16 cellular contexts compared by ENCODE assay signal in the genomic region with DNA sequence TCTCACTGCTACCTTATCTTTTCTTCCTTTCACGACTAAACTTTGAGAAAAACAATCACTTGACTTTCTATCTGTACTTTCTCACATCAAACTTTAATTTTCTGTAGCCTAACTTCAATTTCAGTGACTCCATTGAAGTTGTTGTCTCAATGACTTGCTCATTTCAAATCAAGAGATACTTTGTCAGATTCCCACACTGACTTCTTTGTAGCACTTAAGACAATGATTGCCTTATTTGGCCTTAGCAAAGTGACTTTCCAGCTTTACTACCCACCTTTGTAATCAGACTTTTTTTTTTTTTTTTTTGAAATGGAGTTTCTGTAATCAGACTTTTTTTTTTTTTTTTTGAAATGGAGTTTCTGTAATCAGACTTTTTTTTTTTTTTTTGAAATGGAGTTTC.
"Had no signal": no experiment of that assay in that cellular context is flagged by ENCODE, and none has a peak within 500 bp of the region (broad histone marks: within the 10 kb centered on the region; RNA-seq: fewer than 3 reads in every experiment).

No MANE protein-coding gene starts in this region.

- H3K27ac Mint-ChIP-seq: activated naive CD4-positive, alpha-beta T cell treated with anti-CD3 and anti-CD28 coated beads for 36 hours; activated naive CD8-positive, alpha-beta T cell treated with anti-CD3 and anti-CD28 coated beads, Interleukin-2, amount 50 U/mL, for 24 hours; activated T-helper 17 cell treated with anti-CD3 and anti-CD28 coated beads, Interleukin-2, amount 50 U/mL, for 72 hours; neural progenitor cell had no signal

- H3K27me3 ChIP-seq: ascending aorta, breast epithelium, neural progenitor cell, ovary had no signal

- H3K4me3 Mint-ChIP-seq: activated naive CD4-positive, alpha-beta T cell treated with anti-CD3 and anti-CD28 coated beads for 36 hours; activated naive CD8-positive, alpha-beta T cell treated with anti-CD3 and anti-CD28 coated beads, Interleukin-2, amount 50 U/mL, for 24 hours; activated T-helper 17 cell treated with anti-CD3 and anti-CD28 coated beads, Interleukin-2, amount 50 U/mL, for 72 hours; neural progenitor cell had no signal

- H3K9me3 ChIP-seq: ascending aorta, breast epithelium, ovary had no signal

- H3K4me1 ChIP-seq: neural progenitor cell had no signal

- H3K9me3 Mint-ChIP-seq: activated naive CD4-positive, alpha-beta T cell treated with anti-CD3 and anti-CD28 coated beads for 36 hours; activated naive CD8-positive, alpha-beta T cell treated with anti-CD3 and anti-CD28 coated beads, Interleukin-2, amount 50 U/mL, for 24 hours; activated T-helper 17 cell treated with anti-CD3 and anti-CD28 coated beads, Interleukin-2, amount 50 U/mL, for 72 hours; neural progenitor cell had no signal

- H2AFZ ChIP-seq: neural progenitor cell had no signal

- H3K36me3 ChIP-seq: neural progenitor cell, ovary had no signal

- H3K27ac ChIP-seq: breast epithelium, neural progenitor cell, ovary had no signal

- H3K27me3 Mint-ChIP-seq: activated naive CD8-positive, alpha-beta T cell treated with anti-CD3 and anti-CD28 coated beads, Interleukin-2, amount 50 U/mL, for 24 hours; activated T-helper 17 cell treated with anti-CD3 and anti-CD28 coated beads, Interleukin-2, amount 50 U/mL, for 72 hours had no signal

- H3K4me3 ChIP-seq: ascending aorta, breast epithelium, neural progenitor cell, ovary had no signal

- H3K4me1 Mint-ChIP-seq: activated naive CD8-positive, alpha-beta T cell treated with anti-CD3 and anti-CD28 coated beads, Interleukin-2, amount 50 U/mL, for 24 hours; activated T-helper 17 cell treated with anti-CD3 and anti-CD28 coated beads, Interleukin-2, amount 50 U/mL, for 72 hours; neural progenitor cell had no signal

- H3K4me2 ChIP-seq: neural progenitor cell had no signal

- ATAC-seq: activated CD4-positive, CD25-positive, alpha-beta regulatory T cell treated with anti-CD3 and anti-CD28 coated beads, Interleukin-2, amount 50 U/mL, for 24 hours; activated naive CD8-positive, alpha-beta T cell treated with anti-CD3 and anti-CD28 coated beads, Interleukin-2, amount 50 U/mL, for 24 hours; activated T-helper 17 cell treated with anti-CD3 and anti-CD28 coated beads, Interleukin-2, amount 50 U/mL, for 72 hours had no signal

- DNase-seq: activated CD4-positive, alpha-beta T cell treated with anti-CD3 and anti-CD28 coated beads, Interleukin-2, amount 50 U/mL, for 4 hours; activated naive CD4-positive, alpha-beta T cell treated with anti-CD3 and anti-CD28 coated beads for 36 hours; activated naive CD8-positive, alpha-beta T cell treated with anti-CD3 and anti-CD28 coated beads, Interleukin-2, amount 50 U/mL, for 24 hours; activated T-cell treated with anti-CD3 and anti-CD28 coated beads for 4 hours; erythroblast; glutamatergic neuron; kidney glomerular epithelial cell; ovary; stimulated activated CD4-positive, alpha-beta T cell treated with anti-CD3 and anti-CD28 coated beads, Interleukin-2, amount 100 ng/mL, for 48 hours; stimulated activated naive CD4-positive, alpha-beta T cell; trophoblast cell had no signal
